1 cellular context compared by ENCODE assay signal in the genomic region with DNA sequence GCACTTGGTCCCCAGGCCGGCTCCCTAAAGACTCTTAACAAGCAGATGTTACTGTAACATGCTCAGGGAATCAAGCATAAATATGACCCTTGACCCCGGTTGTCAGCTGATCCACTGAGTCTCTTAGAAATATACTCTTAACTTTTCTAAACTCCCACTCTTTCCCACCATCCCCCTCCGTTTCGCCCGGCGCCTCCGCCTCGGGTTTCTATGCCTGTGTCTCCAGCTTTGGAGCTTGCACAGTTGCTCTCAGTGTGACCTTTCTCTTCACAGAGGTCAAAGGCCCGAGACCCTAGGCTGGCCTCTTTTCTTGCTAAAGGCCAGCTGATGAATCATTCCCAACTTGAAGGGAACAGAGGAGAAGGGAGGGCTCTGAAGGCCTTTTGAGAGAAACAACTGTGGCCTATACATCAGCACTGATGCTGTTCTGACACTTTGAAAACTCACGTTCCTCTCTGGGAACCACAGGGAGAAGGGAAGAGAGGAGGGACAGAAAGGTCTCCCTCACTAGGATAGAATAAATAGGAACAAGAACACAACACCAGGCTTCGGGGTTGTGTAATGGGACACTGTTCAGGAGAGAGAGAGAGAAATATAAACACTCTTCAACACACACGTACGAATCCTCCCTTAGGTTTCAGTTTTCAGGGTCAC.
TF ChIP-seq lines count a peak whose summit lies in the region.

No MANE protein-coding gene starts in this region.

TF ChIP-seq in GM23338, 12 proteins besides CTCF, POLR2A, EP300 and RAD21 (continued from another document):
- TF ChIP-seq, protein P1, sequence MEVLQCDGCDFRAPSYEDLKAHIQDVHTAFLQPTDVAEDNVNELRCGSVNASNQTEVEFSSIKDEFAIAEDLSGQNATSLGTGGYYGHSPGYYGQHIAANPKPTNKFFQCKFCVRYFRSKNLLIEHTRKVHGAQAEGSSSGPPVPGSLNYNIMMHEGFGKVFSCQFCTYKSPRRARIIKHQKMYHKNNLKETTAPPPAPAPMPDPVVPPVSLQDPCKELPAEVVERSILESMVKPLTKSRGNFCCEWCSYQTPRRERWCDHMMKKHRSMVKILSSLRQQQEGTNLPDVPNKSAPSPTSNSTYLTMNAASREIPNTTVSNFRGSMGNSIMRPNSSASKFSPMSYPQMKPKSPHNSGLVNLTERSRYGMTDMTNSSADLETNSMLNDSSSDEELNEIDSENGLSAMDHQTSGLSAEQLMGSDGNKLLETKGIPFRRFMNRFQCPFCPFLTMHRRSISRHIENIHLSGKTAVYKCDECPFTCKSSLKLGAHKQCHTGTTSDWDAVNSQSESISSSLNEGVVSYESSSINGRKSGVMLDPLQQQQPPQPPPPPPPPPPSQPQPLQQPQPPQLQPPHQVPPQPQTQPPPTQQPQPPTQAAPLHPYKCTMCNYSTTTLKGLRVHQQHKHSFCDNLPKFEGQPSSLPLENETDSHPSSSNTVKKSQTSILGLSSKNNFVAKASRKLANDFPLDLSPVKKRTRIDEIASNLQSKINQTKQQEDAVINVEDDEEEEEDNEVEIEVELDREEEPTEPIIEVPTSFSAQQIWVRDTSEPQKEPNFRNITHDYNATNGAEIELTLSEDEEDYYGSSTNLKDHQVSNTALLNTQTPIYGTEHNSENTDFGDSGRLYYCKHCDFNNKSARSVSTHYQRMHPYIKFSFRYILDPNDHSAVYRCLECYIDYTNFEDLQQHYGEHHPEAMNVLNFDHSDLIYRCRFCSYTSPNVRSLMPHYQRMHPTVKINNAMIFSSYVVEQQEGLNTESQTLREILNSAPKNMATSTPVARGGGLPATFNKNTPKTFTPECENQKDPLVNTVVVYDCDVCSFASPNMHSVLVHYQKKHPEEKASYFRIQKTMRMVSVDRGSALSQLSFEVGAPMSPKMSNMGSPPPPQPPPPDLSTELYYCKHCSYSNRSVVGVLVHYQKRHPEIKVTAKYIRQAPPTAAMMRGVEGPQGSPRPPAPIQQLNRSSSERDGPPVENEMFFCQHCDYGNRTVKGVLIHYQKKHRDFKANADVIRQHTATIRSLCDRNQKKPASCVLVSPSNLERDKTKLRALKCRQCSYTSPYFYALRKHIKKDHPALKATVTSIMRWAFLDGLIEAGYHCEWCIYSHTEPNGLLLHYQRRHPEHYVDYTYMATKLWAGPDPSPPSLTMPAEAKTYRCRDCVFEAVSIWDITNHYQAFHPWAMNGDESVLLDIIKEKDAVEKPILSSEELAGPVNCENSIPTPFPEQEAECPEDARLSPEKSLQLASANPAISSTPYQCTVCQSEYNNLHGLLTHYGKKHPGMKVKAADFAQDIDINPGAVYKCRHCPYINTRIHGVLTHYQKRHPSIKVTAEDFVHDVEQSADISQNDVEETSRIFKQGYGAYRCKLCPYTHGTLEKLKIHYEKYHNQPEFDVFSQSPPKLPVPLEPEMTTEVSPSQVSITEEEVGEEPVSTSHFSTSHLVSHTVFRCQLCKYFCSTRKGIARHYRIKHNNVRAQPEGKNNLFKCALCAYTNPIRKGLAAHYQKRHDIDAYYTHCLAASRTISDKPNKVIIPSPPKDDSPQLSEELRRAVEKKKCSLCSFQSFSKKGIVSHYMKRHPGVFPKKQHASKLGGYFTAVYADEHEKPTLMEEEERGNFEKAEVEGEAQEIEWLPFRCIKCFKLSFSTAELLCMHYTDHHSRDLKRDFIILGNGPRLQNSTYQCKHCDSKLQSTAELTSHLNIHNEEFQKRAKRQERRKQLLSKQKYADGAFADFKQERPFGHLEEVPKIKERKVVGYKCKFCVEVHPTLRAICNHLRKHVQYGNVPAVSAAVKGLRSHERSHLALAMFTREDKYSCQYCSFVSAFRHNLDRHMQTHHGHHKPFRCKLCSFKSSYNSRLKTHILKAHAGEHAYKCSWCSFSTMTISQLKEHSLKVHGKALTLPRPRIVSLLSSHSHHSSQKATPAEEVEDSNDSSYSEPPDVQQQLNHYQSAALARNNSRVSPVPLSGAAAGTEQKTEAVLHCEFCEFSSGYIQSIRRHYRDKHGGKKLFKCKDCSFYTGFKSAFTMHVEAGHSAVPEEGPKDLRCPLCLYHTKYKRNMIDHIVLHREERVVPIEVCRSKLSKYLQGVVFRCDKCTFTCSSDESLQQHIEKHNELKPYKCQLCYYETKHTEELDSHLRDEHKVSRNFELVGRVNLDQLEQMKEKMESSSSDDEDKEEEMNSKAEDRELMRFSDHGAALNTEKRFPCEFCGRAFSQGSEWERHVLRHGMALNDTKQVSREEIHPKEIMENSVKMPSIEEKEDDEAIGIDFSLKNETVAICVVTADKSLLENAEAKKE (CRISPR knock-in tag; IDR thresholded peaks at IDR 0.05): no peak
- TF ChIP-seq EZH2 (IDR thresholded peaks at IDR 0.05; ENCODE audit: low read depth, unreplicated experiment) (no peak), POLR2AphosphoS5 (IDR thresholded peaks at IDR 0.05; ENCODE audit: low read depth) (no peak), STAT1 (IDR thresholded peaks at IDR 0.05; ENCODE audit: unreplicated experiment) (no peak), CREB1 (CRISPR knock-in tag; IDR thresholded peaks at IDR 0.05; ENCODE audit: low read depth) (no peak), ZNF331 (CRISPR knock-in tag; IDR thresholded peaks at IDR 0.05; ENCODE audit: low read depth) (no peak), JUNB (IDR thresholded peaks at IDR 0.05; ENCODE audit: unreplicated experiment) (no peak)
- TF ChIP-seq, protein P2, sequence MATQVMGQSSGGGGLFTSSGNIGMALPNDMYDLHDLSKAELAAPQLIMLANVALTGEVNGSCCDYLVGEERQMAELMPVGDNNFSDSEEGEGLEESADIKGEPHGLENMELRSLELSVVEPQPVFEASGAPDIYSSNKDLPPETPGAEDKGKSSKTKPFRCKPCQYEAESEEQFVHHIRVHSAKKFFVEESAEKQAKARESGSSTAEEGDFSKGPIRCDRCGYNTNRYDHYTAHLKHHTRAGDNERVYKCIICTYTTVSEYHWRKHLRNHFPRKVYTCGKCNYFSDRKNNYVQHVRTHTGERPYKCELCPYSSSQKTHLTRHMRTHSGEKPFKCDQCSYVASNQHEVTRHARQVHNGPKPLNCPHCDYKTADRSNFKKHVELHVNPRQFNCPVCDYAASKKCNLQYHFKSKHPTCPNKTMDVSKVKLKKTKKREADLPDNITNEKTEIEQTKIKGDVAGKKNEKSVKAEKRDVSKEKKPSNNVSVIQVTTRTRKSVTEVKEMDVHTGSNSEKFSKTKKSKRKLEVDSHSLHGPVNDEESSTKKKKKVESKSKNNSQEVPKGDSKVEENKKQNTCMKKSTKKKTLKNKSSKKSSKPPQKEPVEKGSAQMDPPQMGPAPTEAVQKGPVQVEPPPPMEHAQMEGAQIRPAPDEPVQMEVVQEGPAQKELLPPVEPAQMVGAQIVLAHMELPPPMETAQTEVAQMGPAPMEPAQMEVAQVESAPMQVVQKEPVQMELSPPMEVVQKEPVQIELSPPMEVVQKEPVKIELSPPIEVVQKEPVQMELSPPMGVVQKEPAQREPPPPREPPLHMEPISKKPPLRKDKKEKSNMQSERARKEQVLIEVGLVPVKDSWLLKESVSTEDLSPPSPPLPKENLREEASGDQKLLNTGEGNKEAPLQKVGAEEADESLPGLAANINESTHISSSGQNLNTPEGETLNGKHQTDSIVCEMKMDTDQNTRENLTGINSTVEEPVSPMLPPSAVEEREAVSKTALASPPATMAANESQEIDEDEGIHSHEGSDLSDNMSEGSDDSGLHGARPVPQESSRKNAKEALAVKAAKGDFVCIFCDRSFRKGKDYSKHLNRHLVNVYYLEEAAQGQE (IDR thresholded peaks at IDR 0.05; ENCODE audit: unreplicated experiment): no peak
